ENCODE assay signal across 9 cellular contexts in the genomic region with DNA sequence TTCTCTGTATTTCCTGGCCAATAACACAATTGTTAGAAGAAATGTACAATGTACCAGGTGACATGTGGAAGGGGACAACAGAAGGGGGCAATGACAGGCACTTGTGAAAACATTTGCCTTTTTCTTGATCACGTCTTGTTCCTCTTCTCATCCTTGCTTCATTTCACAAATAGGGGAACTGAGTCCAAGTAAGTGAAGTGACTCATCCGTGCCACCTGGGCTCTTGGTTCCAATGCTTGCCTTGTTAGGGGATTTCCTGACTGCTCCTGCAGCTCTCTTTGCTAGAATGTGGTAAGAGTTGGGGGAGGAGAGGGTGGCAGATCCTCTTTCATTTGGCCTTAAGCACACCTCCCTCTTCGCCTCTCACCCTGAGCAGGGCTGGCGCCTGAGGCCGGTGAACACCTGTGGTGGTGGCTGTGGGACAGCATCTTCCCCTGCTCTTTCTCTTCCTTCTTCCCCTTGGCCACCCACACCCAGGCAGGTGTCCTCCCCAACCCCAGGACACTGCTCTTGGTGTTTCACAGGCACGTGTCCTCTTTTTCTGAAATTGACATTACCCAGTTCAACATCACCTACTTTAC.
A peak's percentile ranks its signal among the peaks of the same experiment; 100 is the strongest.
DNase-seq lines count a peak whose midpoint lies in the region; ATAC-seq and FAIRE-seq lines count a peak whose summit lies in the region.
"Had no signal": no experiment of that assay in that cellular context is flagged by ENCODE, and none has a peak within 500 bp of the region (broad histone marks: within the 10 kb centered on the region; RNA-seq: fewer than 3 reads in every experiment).

No MANE protein-coding gene starts in this region.

- FAIRE-seq in GM18507 (lab: Jason Lieb, UNC): peak; percentile 99
- FAIRE-seq: K562 had no signal

- peak; percentile 26 for DNase-seq in GM18507 (ENCODE audit: extremely low spot score, insufficient read length, low read depth)
- peak; percentile 12 for DNase-seq in NCI-H226
- DNase-seq in activated T-helper 9 cell treated with anti-CD3 and anti-CD28 coated beads, Interleukin-2, amount 50 U/mL, for 16 hours (ENCODE audit: low read depth): peak; percentile 16
- DNase-seq in stimulated activated CD4-positive, alpha-beta T cell treated with anti-CD3 and anti-CD28 coated beads, Interleukin-2, amount 100 ng/mL, for 24 hours: peak; percentile 50 to 51
- DNase-seq in AG08395 (ENCODE audit: low spot score): no peak
- DNase-seq in amniotic stem cell (lab: John Stamatoyannopoulos, UW): no peak
- DNase-seq in NCI-H524 (lab: John Stamatoyannopoulos, UW): no peak

- ATAC-seq in HG02759 (IDR thresholded peaks at IDR 0.05; ENCODE audit: unreplicated experiment): peak; percentile 88
- ATAC-seq: K562 had no signal

Comparison
In these comparisons a context has a peak if more than half of its experiments do, and no peak if none do; other contexts are left out.
1. DNase-seq: peak in GM18507 (single experiment), NCI-H226 (single experiment), activated T-helper 9 cell treated with anti-CD3 and anti-CD28 coated beads, Interleukin-2, amount 50 U/mL, for 16 hours (single experiment) and stimulated activated CD4-positive, alpha-beta T cell treated with anti-CD3 and anti-CD28 coated beads, Interleukin-2, amount 100 ng/mL, for 24 hours (2 of 2); none in AG08395 (single experiment), amniotic stem cell (single experiment) and NCI-H524 (0 of 2).